Comparison of ENCODE assay signal across 21 cellular contexts in genomic region chr3:16355864-16356263, GRCh38.
"Had no signal": no experiment of that assay in that cellular context is flagged by ENCODE, and none has a peak within 500 bp of the region (broad histone marks: within the 10 kb centered on the region; RNA-seq: fewer than 3 reads in every experiment).

No MANE protein-coding gene starts in this region.

- H3K9me3 Mint-ChIP-seq: activated CD4-positive, alpha-beta memory T cell treated with anti-CD3 and anti-CD28 coated beads, Interleukin-2, amount 10 ng/mL, durations not matched to agents 7 days and 5 days; T-helper 1 cell treated with Interleukin-12 subunit alpha and Interleukin-12 subunit beta and Interleukin-4 antibody, amounts not matched to agents 30 μg/mL and 1 μg/mL, for 36 hours had no signal

- H3K27me3 Mint-ChIP-seq: activated CD4-positive, alpha-beta memory T cell treated with anti-CD3 and anti-CD28 coated beads, Interleukin-2, amount 10 ng/mL, durations not matched to agents 7 days and 5 days; activated CD8-positive, alpha-beta memory T cell treated with anti-CD3 and anti-CD28 coated beads, Interleukin-2, amount 10 ng/mL, durations not matched to agents 7 days and 5 days; dendritic cell treated with granulocyte-macrophage colony-stimulating factor and Interleukin-4, amounts not matched to agents 40 ng/mL and 50 ng/mL, for 4 days had no signal

- H3K27ac ChIP-seq: cardiac muscle cell, left lung, thyroid gland, WERI-Rb-1 had no signal

- H3K27ac Mint-ChIP-seq: activated CD4-positive, alpha-beta memory T cell treated with anti-CD3 and anti-CD28 coated beads, Interleukin-2, amount 10 ng/mL, durations not matched to agents 7 days and 5 days had no signal

- H3K4me3 Mint-ChIP-seq: activated CD4-positive, alpha-beta memory T cell treated with anti-CD3 and anti-CD28 coated beads, Interleukin-2, amount 10 ng/mL, durations not matched to agents 7 days and 5 days; activated CD8-positive, alpha-beta memory T cell treated with anti-CD3 and anti-CD28 coated beads, Interleukin-2, amount 10 ng/mL, durations not matched to agents 7 days and 5 days; dendritic cell treated with granulocyte-macrophage colony-stimulating factor and Interleukin-4, amounts not matched to agents 40 ng/mL and 50 ng/mL, for 4 days; T-helper 1 cell treated with Interleukin-12 subunit alpha and Interleukin-12 subunit beta and Interleukin-4 antibody, amounts not matched to agents 30 μg/mL and 1 μg/mL, for 36 hours had no signal

- H3K9me3 ChIP-seq: gastroesophageal sphincter, left lung, thyroid gland had no signal

- DNase-seq: activated CD4-positive, alpha-beta memory T cell treated with anti-CD3 and anti-CD28 coated beads, Interleukin-2, amount 10 ng/mL, durations not matched to agents 7 days and 5 days; activated CD8-positive, alpha-beta memory T cell treated with anti-CD3 and anti-CD28 coated beads, Interleukin-2, amount 10 ng/mL, durations not matched to agents 7 days and 5 days; activated gamma-delta T cell; amniotic stem cell; effector CD8-positive, alpha-beta T cell; heart left ventricle; kidney; left lung; mammary epithelial cell; midbrain; occipital lobe; posterior cingulate gyrus; retina; stimulated activated naive CD4-positive, alpha-beta T cell treated with Interleukin-2 at 50 U/mL for 16 hours; WERI-Rb-1 had no signal

- H3K27me3 ChIP-seq: cardiac muscle cell, gastroesophageal sphincter, heart left ventricle, left lung, thyroid gland had no signal

- ATAC-seq: activated CD8-positive, alpha-beta memory T cell treated with anti-CD3 and anti-CD28 coated beads, Interleukin-2, amount 10 ng/mL, durations not matched to agents 7 days and 5 days; esophagus mucosa; gastroesophageal sphincter; left lung had no signal
